In genomic region chr7:157302314-157302711, GRCh38 we compare ENCODE assay signal across 8 cellular contexts. TPM values are rescaled to one million over a fixed set of nuclear protein-coding genes. Genes with fewer than 3 reads are reported as not detected.
A peak's percentile ranks its signal among the peaks of the same experiment; 100 is the strongest.
DNase-seq lines count a peak whose midpoint lies in the region; ATAC-seq, FAIRE-seq and TF ChIP-seq lines count a peak whose summit lies in the region.

No MANE protein-coding gene starts in this region.

- FAIRE-seq in A549 (lab: Jason Lieb, UNC), result no peak

- H3K4me3 ChIP-seq in A549 (no peak overlapping the region), OCI-LY7 (ENCODE audit: low read depth, low read length, poor library complexity, severe bottlenecking) (no peak overlapping the region)

- no peaks in the 10 kb centered on the region for H3K79me2 ChIP-seq in OCI-LY7 (ENCODE audit: insufficient read depth, low read depth, low read length)

- H3K4me1 ChIP-seq in A549 (peaks cover 21% of the 10 kb centered on the region), OCI-LY7 (ENCODE audit: insufficient read depth, low read length, poor library complexity, severe bottlenecking) (peaks cover 22% of the 10 kb centered on the region)

- H3K36me3 ChIP-seq in OCI-LY7 (ENCODE audit: insufficient read depth, low read length), result no peaks in the 10 kb centered on the region

- 65% methylated on average over 11 of the region's 11 CpGs for WGBS in A549 (ENCODE audit: missing lambda C conversion rate)

- no peak for TF ChIP-seq EP300 in A549 (IDR thresholded peaks at IDR 0.05)

- no peak for TF ChIP-seq CTCF in A549 (IDR thresholded peaks at IDR 0.05)
- no peak for TF ChIP-seq CTCF in OCI-LY7 (conservative IDR thresholded peaks at IDR 0.05; ENCODE audit: low read length)

- H3K4me2 ChIP-seq in A549 (no peak overlapping the region), OCI-LY7 (ENCODE audit: low read length) (peak overlapping the region; percentile 54)

- intact Hi-C loops in OCI-LY7 (cut with micrococcal nuclease; ENCODE audit: unreplicated experiment), result no loop called here
- intact Hi-C loops in head of caudate nucleus (cut with DNase I), result no loop called here

- H2AFZ ChIP-seq in OCI-LY7 (ENCODE audit: low read length), result peak overlapping the region; percentile 94

- no TSS peak for BruUV-seq in OCI-LY7 (replicated peaks; lab: Mats Ljungman, UMichigan)

- TF ChIP-seq RAD21 in A549 (conservative IDR thresholded peaks at IDR 0.05 in 1 of 2, IDR thresholded peaks at IDR 0.05 in 1 of 2), result no peak

- peak overlapping the region in 1 of 2 experiments; percentile 51; a peak in 3 of 6 replicates for H3K27ac ChIP-seq in A549
- no peak overlapping the region for H3K27ac ChIP-seq in OCI-LY7 (ENCODE audit: low read depth, low read length, poor library complexity, severe bottlenecking)

- POLR2A ChIA-PET in A549 (lab: Yijun Ruan, JAX), result no interaction called here
- POLR2A ChIA-PET in OCI-LY7 (lab: Charles Lee), result interaction anchor here (1.3 to 1.5 kb wide), 2 partner anchors 16 to 31 kb away, joined by 3 to 6 read pairs; no protein-coding TSS in a partner anchor

- ATAC-seq in A549 (peak in 1 of 2 experiments; percentile 4; a peak in 2 of 6 replicates), GM18907 (IDR thresholded peaks at IDR 0.05; ENCODE audit: unreplicated experiment) (peak; percentile 98), HG03064 (IDR thresholded peaks at IDR 0.05; ENCODE audit: low read depth, unreplicated experiment) (peak; percentile 92)

- no peaks in the 10 kb centered on the region for H3K9me2 ChIP-seq in OCI-LY7 (ENCODE audit: insufficient read depth, low read length)

- DNase-seq in A549 (ENCODE audit: low read depth in 1 of 2, low spot score in 1 of 2), result peak in 1 of 2 experiments; percentile 57
- peak; percentile 63 for DNase-seq in OCI-LY7 (ENCODE audit: low spot score)
- DNase-seq in activated T-cell treated with anti-CD3 and anti-CD28 coated beads, Interleukin-2, amount 50 U/mL, for 1 hour, result peak; percentile 80
- peak in 33 of 42 donors; percentile 23 to 69 (median 42) for DNase-seq in head of caudate nucleus
- DNase-seq in stimulated activated CD4-positive, alpha-beta T cell treated with anti-CD3 and anti-CD28 coated beads, Interleukin-1b, Interleukin-23, amount 100 ng/mL, for 4 hours (ENCODE audit: low read depth in 2 of 2), result peak; percentile 71 to 80
- no peak for DNase-seq in NCI-H1417 (lab: John Stamatoyannopoulos, UW)

- CTCF ChIA-PET in A549 (lab: Yijun Ruan, JAX) (interaction anchor here (1.2 to 5.2 kb wide), 2 partner anchors 27 to 37 kb away, joined by 3 to 16 read pairs; no protein-coding TSS in a partner anchor), OCI-LY7 (lab: Charles Lee; ENCODE audit: unreplicated experiment) (no interaction called here)

- no peaks in the 10 kb centered on the region for H4K20me1 ChIP-seq in OCI-LY7 (ENCODE audit: insufficient read depth, low read length)

- H3K9me3 ChIP-seq in A549 (no peaks in the 10 kb centered on the region), OCI-LY7 (ENCODE audit: low read length) (no peaks in the 10 kb centered on the region)

- TF ChIP-seq POLR2A in A549 (IDR thresholded peaks at IDR 0.05; ENCODE audit: low read length), result no peak

TF ChIP-seq in A549, 52 proteins besides CTCF, POLR2A, EP300 and RAD21:
- no peak for TF ChIP-seq JUN (IDR thresholded peaks at IDR 0.05)
- TF ChIP-seq MAFK (IDR thresholded peaks at IDR 0.05; ENCODE audit: partially characterized antibody), result peak; percentile 75
- TF ChIP-seq POLR2AphosphoS2 (conservative IDR thresholded peaks at IDR 0.05; ENCODE audit: low read length), result no peak
- TF ChIP-seq EHF (CRISPR knock-in tag; IDR thresholded peaks at IDR 0.05), result 0 out of 2 replicates have a peak, but pooled peaks have one; percentile 37

RNA-seq across cellular contexts. Expression of gene DNAJB6, which starts 34.5 kb away (rescaled TPM):
- polyA plus RNA-seq in A549 (2011; rRNA removed) (71.2 and 117 TPM in 2 replicates), A549 (2017; fragmentation: RNase III; extraction: RNeasy Plus Mini Kit Qiagen cat#74134 plus additional on column Dnase treatment) (128 to 136 TPM (median 131 TPM) in 3 replicates)
- 58.0 and 60.0 TPM in 2 replicates for polyA plus RNA-seq in A549 (2012; cell fraction: cytosol; rRNA removed)
- polyA plus RNA-seq in A549 (2012; cell fraction: nucleus; rRNA removed), result 64.6 and 79.2 TPM in 2 replicates
- 19.9 and 22.8 TPM in 2 replicates for polyA minus RNA-seq in A549 (2011; rRNA and poly(A)+ RNA removed)
- total RNA-seq in OCI-LY7 (2014; rRNA removed; shearing (Covaris generic)), result 56.4 and 69.3 TPM in 2 replicates
- 65.9 and 66.4 TPM in 2 replicates for total RNA-seq in OCI-LY7 (2022)

Comparison
In these comparisons a context has a peak if more than half of its experiments do, and no peak if none do; other contexts are left out.
1. DNase-seq: peak in OCI-LY7 (single experiment), activated T-cell treated with anti-CD3 and anti-CD28 coated beads, Interleukin-2, amount 50 U/mL, for 1 hour (single experiment), head of caudate nucleus (33 of 42) and stimulated activated CD4-positive, alpha-beta T cell treated with anti-CD3 and anti-CD28 coated beads, Interleukin-1b, Interleukin-23, amount 100 ng/mL, for 4 hours (2 of 2); none in NCI-H1417 (0 of 3).